ENCODE assay signal across 21 cellular contexts in the genomic region with DNA sequence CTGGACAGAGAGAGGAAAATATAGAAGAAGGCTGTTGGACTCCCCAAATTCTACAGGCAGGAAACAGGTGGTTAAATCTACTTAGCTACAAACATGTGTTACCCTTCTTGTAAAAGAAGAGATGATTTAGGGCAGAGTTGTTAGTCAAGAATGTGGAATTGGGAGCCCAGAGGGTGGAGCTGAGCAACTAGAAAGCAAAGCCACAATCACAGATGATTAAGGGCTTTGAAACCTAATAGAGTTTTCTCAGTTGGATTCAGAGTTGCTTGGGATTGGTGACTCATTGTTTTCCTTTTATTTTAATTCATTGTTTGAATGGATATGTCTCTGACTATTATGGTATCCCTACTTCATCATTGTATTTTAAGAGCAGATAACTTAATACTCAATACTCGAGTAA. TPM values are rescaled to one million over a fixed set of nuclear protein-coding genes. Genes with fewer than 3 reads are reported as not detected.
"Had no signal": no experiment of that assay in that cellular context is flagged by ENCODE, and none has a peak within 500 bp of the region (broad histone marks: within the 10 kb centered on the region; RNA-seq: fewer than 3 reads in every experiment).

No MANE protein-coding gene starts in this region.

- H3K9me3 ChIP-seq: gastrocnemius medialis, pancreas had no signal

- H3K4me3 ChIP-seq: dorsolateral prefrontal cortex, gastrocnemius medialis, heart right ventricle, pancreas, skin epidermis had no signal

- H3K36me3 ChIP-seq: gastrocnemius medialis, heart right ventricle, pancreas had no signal

- H3K27ac ChIP-seq: dorsolateral prefrontal cortex, heart right ventricle, pancreas, skin epidermis had no signal

- H3K27me3 ChIP-seq: gastrocnemius medialis, heart right ventricle, pancreas had no signal

- DNase-seq: activated CD4-positive, alpha-beta T cell treated with anti-CD3 and anti-CD28 coated beads for 1 hour; activated CD4-positive, alpha-beta T cell treated with anti-CD3 and anti-CD28 coated beads, Interleukin-2, amount 50 U/mL, for 48 hours; activated CD8-positive, alpha-beta memory T cell treated with anti-CD3 and anti-CD28 coated beads, Interleukin-2, amount 10 ng/mL, durations not matched to agents 7 days and 5 days; activated effector memory CD4-positive, alpha-beta T cell treated with anti-CD3 and anti-CD28 coated beads, Interleukin-2, amount 50 U/mL, for 16 hours; activated naive CD8-positive, alpha-beta T cell treated with anti-CD3 and anti-CD28 coated beads for 36 hours; activated T-cell treated with anti-CD3 and anti-CD28 coated beads, Interleukin-2, amount 50 U/mL, for 4 hours; dorsolateral prefrontal cortex; gastrocnemius medialis; heart right ventricle; islet precursor cell; left ventricle myocardium superior; pancreas; retina; stimulated activated CD4-positive, alpha-beta T cell treated with anti-CD3 and anti-CD28 coated beads, Interleukin-4, amount 100 ng/mL, for 4 hours; stimulated activated naive CD8-positive, alpha-beta T cell treated with anti-CD3 and anti-CD28 coated beads, Interleukin-15, amount 100 ng/mL, for 72 hours; T-helper 2 cell had no signal

- H3K4me1 Mint-ChIP-seq: activated CD8-positive, alpha-beta memory T cell treated with anti-CD3 and anti-CD28 coated beads, Interleukin-2, amount 10 ng/mL, durations not matched to agents 7 days and 5 days; activated naive CD8-positive, alpha-beta T cell treated with anti-CD3 and anti-CD28 coated beads for 36 hours; stimulated activated naive CD8-positive, alpha-beta T cell treated with anti-CD3 and anti-CD28 coated beads, Interleukin-15, amount 100 ng/mL, for 72 hours had no signal

- H3K4me1 ChIP-seq: gastrocnemius medialis, heart right ventricle, pancreas had no signal

- FAIRE-seq: endometrium, pancreas had no signal

- H3K4me3 Mint-ChIP-seq: activated CD8-positive, alpha-beta memory T cell treated with anti-CD3 and anti-CD28 coated beads, Interleukin-2, amount 10 ng/mL, durations not matched to agents 7 days and 5 days; activated naive CD8-positive, alpha-beta T cell treated with anti-CD3 and anti-CD28 coated beads for 36 hours; activated T-cell treated with anti-CD3 and anti-CD28 coated beads, Interleukin-2, amount 50 U/mL, for 4 hours; stimulated activated naive CD8-positive, alpha-beta T cell treated with anti-CD3 and anti-CD28 coated beads, Interleukin-15, amount 100 ng/mL, for 72 hours had no signal

- H3K9me3 Mint-ChIP-seq: activated naive CD8-positive, alpha-beta T cell treated with anti-CD3 and anti-CD28 coated beads for 36 hours; activated T-cell treated with anti-CD3 and anti-CD28 coated beads, Interleukin-2, amount 50 U/mL, for 4 hours; stimulated activated naive CD8-positive, alpha-beta T cell treated with anti-CD3 and anti-CD28 coated beads, Interleukin-15, amount 100 ng/mL, for 72 hours had no signal

- H3K27ac Mint-ChIP-seq: activated CD8-positive, alpha-beta memory T cell treated with anti-CD3 and anti-CD28 coated beads, Interleukin-2, amount 10 ng/mL, durations not matched to agents 7 days and 5 days; activated naive CD8-positive, alpha-beta T cell treated with anti-CD3 and anti-CD28 coated beads for 36 hours; stimulated activated naive CD8-positive, alpha-beta T cell treated with anti-CD3 and anti-CD28 coated beads, Interleukin-15, amount 100 ng/mL, for 72 hours had no signal

- H3K36me3 Mint-ChIP-seq: activated CD8-positive, alpha-beta memory T cell treated with anti-CD3 and anti-CD28 coated beads, Interleukin-2, amount 10 ng/mL, durations not matched to agents 7 days and 5 days; activated naive CD8-positive, alpha-beta T cell treated with anti-CD3 and anti-CD28 coated beads for 36 hours had no signal

RNA-seq across cellular contexts. Expression of a gene that starts 6.2 kb away (rescaled TPM):
- total RNA-seq: activated CD8-positive, alpha-beta memory T cell treated with anti-CD3 and anti-CD28 coated beads, Interleukin-2, amount 10 ng/mL, durations not matched to agents 7 days and 5 days; activated naive CD8-positive, alpha-beta T cell treated with anti-CD3 and anti-CD28 coated beads for 36 hours; activated T-cell treated with anti-CD3 and anti-CD28 coated beads, Interleukin-2, amount 50 U/mL, for 4 hours had no signal

RNA-seq across cellular contexts. Expression of a gene that starts 11.0 kb away (rescaled TPM):
- total RNA-seq: activated CD8-positive, alpha-beta memory T cell treated with anti-CD3 and anti-CD28 coated beads, Interleukin-2, amount 10 ng/mL, durations not matched to agents 7 days and 5 days; activated naive CD8-positive, alpha-beta T cell treated with anti-CD3 and anti-CD28 coated beads for 36 hours; activated T-cell treated with anti-CD3 and anti-CD28 coated beads, Interleukin-2, amount 50 U/mL, for 4 hours; chondrocyte; dorsolateral prefrontal cortex; gastrocnemius medialis; heart right ventricle; left ventricle myocardium superior; mesenteric fat pad; pancreas; urinary bladder had no signal
- polyA plus RNA-seq: heart right ventricle, pancreas, urinary bladder had no signal

RNA-seq across cellular contexts. Expression of a gene that starts 35.8 kb away (rescaled TPM):
- total RNA-seq: activated naive CD8-positive, alpha-beta T cell treated with anti-CD3 and anti-CD28 coated beads for 36 hours; chondrocyte; dorsolateral prefrontal cortex; heart right ventricle; left ventricle myocardium superior; mesenteric fat pad; urinary bladder had no signal
- polyA plus RNA-seq: heart right ventricle had no signal
